Comparison of ENCODE assay signal across 22 cellular contexts in genomic region chr11:11349051-11349450, GRCh38. TPM values are rescaled to one million over a fixed set of nuclear protein-coding genes. Genes with fewer than 3 reads are reported as not detected.
A peak's percentile ranks its signal among the peaks of the same experiment; 100 is the strongest.
DNase-seq lines count a peak whose midpoint lies in the region; TF ChIP-seq lines count a peak whose summit lies in the region.
"Had no signal": no experiment of that assay in that cellular context is flagged by ENCODE, and none has a peak within 500 bp of the region (broad histone marks: within the 10 kb centered on the region; RNA-seq: fewer than 3 reads in every experiment).

No MANE protein-coding gene starts in this region.

- no peaks in the 10 kb centered on the region for H3K9me3 Mint-ChIP-seq in chondrocyte (ENCODE audit: low read depth)
- H3K9me3 Mint-ChIP-seq: CD4-positive, alpha-beta memory T cell; GM23338; H9 had no signal

- TF ChIP-seq CTCF in chondrocyte (IDR thresholded peaks at IDR 0.05) = no peak
- no peak for TF ChIP-seq CTCF in MM.1S (IDR thresholded peaks at IDR 0.05; ENCODE audit: low read length)
- no peak for TF ChIP-seq CTCF in RWPE1 (conservative IDR thresholded peaks at IDR 0.05; ENCODE audit: low read depth)

- no peak overlapping the region for H3K4me3 Mint-ChIP-seq in chondrocyte (ENCODE audit: unreplicated experiment)
- H3K4me3 Mint-ChIP-seq: CD4-positive, alpha-beta memory T cell; GM23338; H9 had no signal

- no peaks in the 10 kb centered on the region for H3F3A ChIP-seq in MM.1S (ENCODE audit: insufficient read depth, low read length)

- H3K4me1 Mint-ChIP-seq in chondrocyte (ENCODE audit: low read depth) = peaks cover 44% of the 10 kb centered on the region
- H3K4me1 Mint-ChIP-seq: CD4-positive, alpha-beta memory T cell had no signal

- H3K9ac ChIP-seq in stomach smooth muscle (ENCODE audit: low read length in 2 of 2) (no peak overlapping the region), MM.1S (ENCODE audit: low read length) (no peak overlapping the region)

- H4K20me1 ChIP-seq in MM.1S (ENCODE audit: insufficient read depth, low read length) = no peaks in the 10 kb centered on the region

- POLR2A ChIA-PET in RWPE1 (lab: Yijun Ruan, JAX; ENCODE audit: low non-redundant PET) = no interaction called here

- H3K27me3 ChIP-seq in stomach smooth muscle (ENCODE audit: control insufficient read depth in 1 of 2, insufficient read depth in 2 of 2, low read length in 2 of 2) (no peaks in the 10 kb centered on the region), MM.1S (replicated peaks; ENCODE audit: insufficient read depth, low read length) (no peaks in the 10 kb centered on the region)

- H3K4me1 ChIP-seq in stomach smooth muscle (ENCODE audit: control insufficient read depth, insufficient read depth, low read length) = peaks cover 28% of the 10 kb centered on the region
- no peaks in the 10 kb centered on the region for H3K4me1 ChIP-seq in MM.1S (ENCODE audit: low read length)

- no peak overlapping the region for H3K4me2 ChIP-seq in MM.1S (ENCODE audit: low read depth, low read length)
- H3K4me2 ChIP-seq: GM23338 had no signal

- H3K27ac ChIP-seq in stomach smooth muscle (ENCODE audit: low read length) (peak overlapping the region; percentile 60), MM.1S (ENCODE audit: low read length) (no peak overlapping the region), RWPE1 (no peak overlapping the region)

- H3K4me3 ChIP-seq in stomach smooth muscle (ENCODE audit: low read length in 2 of 2) (no peak overlapping the region), MM.1S (ENCODE audit: low read length) (no peak overlapping the region)
- H3K4me3 ChIP-seq: GM23338, K562 had no signal

- DNase-seq in chondrocyte (ENCODE audit: low spot score) = no peak
- DNase-seq in fibroblast of gingiva (ENCODE audit: low read depth) = peak; percentile 18
- DNase-seq in left kidney (ENCODE audit: low read depth, low spot score) = peak; percentile 11
- no peak for DNase-seq in RPMI8226
- DNase-seq in MM.1S = no peak
- DNase-seq in NCI-H146 treated with DMSO at 0.1 percent for 48 hours (lab: John Stamatoyannopoulos, UW; ENCODE audit: unreplicated experiment) = no peak
- no peak for DNase-seq in RWPE1 (ENCODE audit: low spot score)
- DNase-seq: C1 segment of cervical spinal cord; CD4-positive, alpha-beta memory T cell; COR-L47; DMS53; H9; Kasumi-1; MV-4-11; NCI-H1105; NCI-H146; NCI-H2029 treated with DMSO at 0.1 percent for 48 hours; NCI-H510A; NCI-H69 had no signal

- H3K9me2 ChIP-seq in MM.1S (replicated peaks; ENCODE audit: insufficient read depth, low read length) = no peaks in the 10 kb centered on the region

- no peaks in the 10 kb centered on the region for H3K79me2 ChIP-seq in MM.1S (ENCODE audit: low read length)

- H3K27me3 Mint-ChIP-seq in chondrocyte (ENCODE audit: low read depth) = peaks cover 15% of the 10 kb centered on the region

- H3K36me3 Mint-ChIP-seq in chondrocyte (ENCODE audit: low read depth) = peaks cover 13% of the 10 kb centered on the region
- H3K36me3 Mint-ChIP-seq: CD4-positive, alpha-beta memory T cell had no signal

- H3K9me3 ChIP-seq in stomach smooth muscle (ENCODE audit: control insufficient read depth in 2 of 2, low read length in 2 of 2) (no peaks in the 10 kb centered on the region), MM.1S (replicated peaks; ENCODE audit: insufficient read depth, low read length) (no peaks in the 10 kb centered on the region)

- no peak overlapping the region for H2AFZ ChIP-seq in MM.1S (ENCODE audit: low read length)
- H2AFZ ChIP-seq: GM23338 had no signal

- H3K27ac Mint-ChIP-seq in chondrocyte (ENCODE audit: unreplicated experiment) = peak overlapping the region; percentile 50
- H3K27ac Mint-ChIP-seq: CD4-positive, alpha-beta memory T cell; GM23338; H9 had no signal

- H3K36me3 ChIP-seq in stomach smooth muscle (ENCODE audit: control insufficient read depth in 2 of 2, insufficient read depth in 2 of 2, low read length in 2 of 2) (no peaks in the 10 kb centered on the region), MM.1S (replicated peaks; ENCODE audit: insufficient read depth, low read length) (no peaks in the 10 kb centered on the region)

- CTCF ChIA-PET in RWPE1 (lab: Yijun Ruan, JAX) = no interaction called here

RNA-seq across cellular contexts. Expression of gene CSNK2A3, which starts 4.0 kb away (rescaled TPM):
- total RNA-seq in chondrocyte = 1.2 to 3.5 TPM (median 2.7 TPM) in 3 replicates

Comparison
In these comparisons a context has a peak if more than half of its experiments do, and no peak if none do; other contexts are left out.
1. DNase-seq: peak in fibroblast of gingiva (single experiment) and left kidney (single experiment); none in chondrocyte (single experiment), RPMI8226 (single experiment), MM.1S (single experiment), NCI-H146 treated with DMSO at 0.1 percent for 48 hours (single experiment) and RWPE1 (single experiment).